In genomic region chr6:56370127-56370540, GRCh38 we compare ENCODE assay signal across 9 cellular contexts.
DNase-seq lines count a peak whose midpoint lies in the region; ATAC-seq and TF ChIP-seq lines count a peak whose summit lies in the region.
"Had no signal": no experiment of that assay in that cellular context is flagged by ENCODE, and none has a peak within 500 bp of the region (broad histone marks: within the 10 kb centered on the region; RNA-seq: fewer than 3 reads in every experiment).

No MANE protein-coding gene starts in this region.

- H3K27ac ChIP-seq in upper lobe of left lung: peak overlapping the region; percentile 52 to 85 (median 77)

- 50 to 53% methylated on average over 10 of the region's 10 CpGs for WGBS in upper lobe of left lung, 2 donors

- intact Hi-C loops in left colon (cut with DNase I, micrococcal nuclease): loop anchor here in 1 of 2 donors (5.0 kb wide), 1 partner anchor 177 kb away; no protein-coding TSS in a partner anchor

- no peak overlapping the region for H3K4me3 ChIP-seq in upper lobe of left lung

- H3K27me3 ChIP-seq in upper lobe of left lung: no peaks in the 10 kb centered on the region

- H3K9me3 ChIP-seq in upper lobe of left lung: no peaks in the 10 kb centered on the region

- no peaks in the 10 kb centered on the region for H3K9me3 Mint-ChIP-seq in stimulated activated naive CD8-positive, alpha-beta T cell treated with anti-CD3 and anti-CD28 coated beads, Interleukin-15, amount 100 ng/mL, for 72 hours
- H3K9me3 Mint-ChIP-seq: IgD-negative memory B cell had no signal

- no peak overlapping the region for H3K4me3 Mint-ChIP-seq in stimulated activated naive CD8-positive, alpha-beta T cell treated with anti-CD3 and anti-CD28 coated beads, Interleukin-15, amount 100 ng/mL, for 72 hours

- DNase-seq in cerebellar cortex (ENCODE audit: low spot score) (peak; percentile 70), left colon (peak; percentile 58 to 68), upper lobe of left lung (peak in 1 of 2 donors; percentile 71), T-helper 1 cell (no peak)
- DNase-seq in stimulated activated naive CD8-positive, alpha-beta T cell treated with anti-CD3 and anti-CD28 coated beads, Interleukin-15, amount 100 ng/mL, for 72 hours: no peak

- H3K4me1 Mint-ChIP-seq in stimulated activated naive CD8-positive, alpha-beta T cell treated with anti-CD3 and anti-CD28 coated beads, Interleukin-15, amount 100 ng/mL, for 72 hours: peaks cover 9% of the 10 kb centered on the region

- H3K36me3 ChIP-seq in upper lobe of left lung: no peaks in the 10 kb centered on the region

- H3K27me3 Mint-ChIP-seq in stimulated activated naive CD8-positive, alpha-beta T cell treated with anti-CD3 and anti-CD28 coated beads, Interleukin-15, amount 100 ng/mL, for 72 hours: no peaks in the 10 kb centered on the region

- H3K27ac Mint-ChIP-seq in stimulated activated naive CD8-positive, alpha-beta T cell treated with anti-CD3 and anti-CD28 coated beads, Interleukin-15, amount 100 ng/mL, for 72 hours: no peak overlapping the region
- H3K27ac Mint-ChIP-seq: IgD-negative memory B cell had no signal

- TF ChIP-seq EP300 in upper lobe of left lung (IDR thresholded peaks at IDR 0.05): no peak

- peaks cover 25 to 45% (median 37%) of the 10 kb centered on the region in 4 donors for H3K4me1 ChIP-seq in upper lobe of left lung

- peak; percentile 96 for ATAC-seq in left colon
- peak; percentile 71 to 78 for ATAC-seq in upper lobe of left lung (ENCODE audit: low FRiP score in 2 of 2)
- no peak for ATAC-seq in HG02973 (IDR thresholded peaks at IDR 0.05; ENCODE audit: unreplicated experiment)
- ATAC-seq in stimulated activated naive CD8-positive, alpha-beta T cell treated with anti-CD3 and anti-CD28 coated beads, Interleukin-15, amount 100 ng/mL, for 72 hours: no peak
- no peak for ATAC-seq in GM19395 (IDR thresholded peaks at IDR 0.05; ENCODE audit: unreplicated experiment)

- TF ChIP-seq POLR2A in upper lobe of left lung (IDR thresholded peaks at IDR 0.05): no peak

- TF ChIP-seq CTCF in LNCAP (IDR thresholded peaks at IDR 0.05) (peak; percentile 88), upper lobe of left lung (IDR thresholded peaks at IDR 0.05) (peak in 4 of 6 experiments; percentile 11 to 42 (median 36))

Comparison
In these comparisons a context has a peak if more than half of its experiments do, and no peak if none do; other contexts are left out.
1. DNase-seq: peak in cerebellar cortex (single experiment) and left colon (2 of 2); none in T-helper 1 cell (0 of 5) and stimulated activated naive CD8-positive, alpha-beta T cell treated with anti-CD3 and anti-CD28 coated beads, Interleukin-15, amount 100 ng/mL, for 72 hours (0 of 2).
2. ATAC-seq: peak in left colon (single experiment) and upper lobe of left lung (2 of 2); none in HG02973 (single experiment), stimulated activated naive CD8-positive, alpha-beta T cell treated with anti-CD3 and anti-CD28 coated beads, Interleukin-15, amount 100 ng/mL, for 72 hours (single experiment) and GM19395 (single experiment).